Comparison of ENCODE assay signal across 11 cellular contexts in genomic region chr2:218125626-218126080, GRCh38. TPM values are rescaled to one million over a fixed set of nuclear protein-coding genes. Genes with fewer than 3 reads are reported as not detected.
DNase-seq lines count a peak whose midpoint lies in the region; ATAC-seq, FAIRE-seq and TF ChIP-seq lines count a peak whose summit lies in the region.
"Had no signal": no experiment of that assay in that cellular context is flagged by ENCODE, and none has a peak within 500 bp of the region (broad histone marks: within the 10 kb centered on the region; RNA-seq: fewer than 3 reads in every experiment).

CXCR2 (plus strand) TSS chr2:218126028; CDS start chr2:218134802, 8,774 bp downstream.

- CTCF ChIA-PET in K562 (lab: Yijun Ruan, JAX; ENCODE audit: low intra/inter-chr PET ratio) = no interaction called here

- no peak within 1 kb of the TSS for H3K4me3 ChIP-seq in GM12875 (ENCODE audit: low read depth, low read length)
- no peak within 1 kb of the TSS for H3K4me3 ChIP-seq in K562
- H3K4me3 ChIP-seq in mucosa of descending colon = no peak within 1 kb of the TSS

- no peak for TF ChIP-seq EP300 in K562 (IDR thresholded peaks at IDR 0.05; ENCODE audit: low read length)

- H3K4me2 ChIP-seq in K562 (ENCODE audit: insufficient read depth, low read length) = no peak within 1 kb of the TSS

- H4K20me1 ChIP-seq in K562 (replicated peaks; ENCODE audit: control insufficient read depth, insufficient read depth, low read length) = no peaks in the 10 kb centered on the region

- no peak for FAIRE-seq in K562 (lab: Jason Lieb, UNC)
- no peak for FAIRE-seq in GM19239 (lab: Jason Lieb, UNC)

- H3K9me3 ChIP-seq in K562 (replicated peaks; ENCODE audit: control insufficient read depth, insufficient read depth, low read depth, low read length) (no peaks in the 10 kb centered on the region), mucosa of descending colon (peaks cover 6% of the 10 kb centered on the region)

- H2AFZ ChIP-seq in K562 (ENCODE audit: low read depth, low read length) = no peak within 1 kb of the TSS

- ATAC-seq in K562 (no peak), mucosa of descending colon (peak; percentile 20), GM18870 (IDR thresholded peaks at IDR 0.05; ENCODE audit: unreplicated experiment) (no peak), GM21390 (IDR thresholded peaks at IDR 0.05; ENCODE audit: unreplicated experiment) (no peak)

- intact Hi-C loops in K562 (cut with micrococcal nuclease) (no loop called here), mucosa of descending colon (cut with DNase I, micrococcal nuclease) (no loop called here)

- no TSS peak for BruUV-seq in K562 (replicated peaks; lab: Mats Ljungman, UMichigan)

- H3K9me1 ChIP-seq in K562 (ENCODE audit: control insufficient read depth, insufficient read depth, low read length) = no peaks in the 10 kb centered on the region

- H3K27ac ChIP-seq in K562 (ENCODE audit: extremely low read depth, low read depth, low read length) = no peak within 1 kb of the TSS

- in situ Hi-C loops in KBM-7 (cut with MboI; ENCODE audit: low pct_unique_long_range_greater_than_20kb, low sequenced_read_pairs) (no loop called here), K562 (cut with MboI) (no loop called here)

- TF ChIP-seq CTCF in GM12875 (IDR thresholded peaks at IDR 0.05; ENCODE audit: borderline replicate concordance, insufficient read depth, low read depth, low read length) (0 out of 2 replicates have a peak, but pooled peaks have one; percentile 5), K562 (IDR thresholded peaks at IDR 0.05 in 2 of 3, conservative IDR thresholded peaks at IDR 0.05 in 1 of 3; ENCODE audit: insufficient read depth in 2 of 3, low read depth in 1 of 3, low read length in 3 of 3) (no peak), mucosa of descending colon (IDR thresholded peaks at IDR 0.05) (no peak)

- no peak within 1 kb of the TSS for H3K9ac ChIP-seq in K562 (ENCODE audit: insufficient read depth in 1 of 2, low read depth in 2 of 2, low read length in 2 of 2)

- POLR2A ChIA-PET in K562 (lab: Yijun Ruan, JAX) = no interaction called here

- DNase-seq in KBM-7 = peak; percentile 84
- no peak for DNase-seq in K562 (ENCODE audit: extremely low read depth in 1 of 4, low spot score in 3 of 4)
- peak in 1 of 3 donors; percentile 5 for DNase-seq in mucosa of descending colon
- no peak for DNase-seq in GM19239 (ENCODE audit: insufficient read length, low spot score)
- DNase-seq in DMS79 treated with DMSO at 0.1 percent for 48 hours (lab: John Stamatoyannopoulos, UW) = no peak
- DNase-seq: NCI-H1436, SW 1271 had no signal

- TF ChIP-seq POLR2A in K562 (conservative IDR thresholded peaks at IDR 0.05) = no peak

- TF ChIP-seq RAD21 in K562 (CRISPR knock-in tag; conservative IDR thresholded peaks at IDR 0.05 in 1 of 2, IDR thresholded peaks at IDR 0.05 in 1 of 2) = no peak

- no peaks in the 10 kb centered on the region for H3K4me1 ChIP-seq in K562 (replicated peaks in 1 of 2; ENCODE audit: control insufficient read depth in 2 of 2, insufficient read depth in 2 of 2, low read length in 2 of 2)
- no peaks in the 10 kb centered on the region for H3K4me1 ChIP-seq in mucosa of descending colon (ENCODE audit: low read depth)

- peaks cover 0 to 17% of the 10 kb centered on the region in 2 experiments; a peak in 2 of 5 replicates for H3K27me3 ChIP-seq in K562 (ENCODE audit: control insufficient read depth in 2 of 2, insufficient read depth in 2 of 2, low read length in 2 of 2)

- H3K36me3 ChIP-seq in K562 (ENCODE audit: control insufficient read depth, insufficient read depth, low read length) (no peaks in the 10 kb centered on the region), mucosa of descending colon (ENCODE audit: low read depth) (no peaks in the 10 kb centered on the region)

- WGBS in K562 (ENCODE audit: insufficient coverage, low coverage, missing lambda C conversion rate) = 2% methylated on average over 8 of the region's 8 CpGs

- H3K79me2 ChIP-seq in K562 (ENCODE audit: control insufficient read depth, insufficient read depth, low read length) = no peaks in the 10 kb centered on the region

TF ChIP-seq in K562, 482 proteins besides CTCF, POLR2A, EP300 and RAD21:
- TF ChIP-seq FOXJ2 (tag; IDR thresholded peaks at IDR 0.05) (no peak), KAT7 (CRISPR knock-in tag; IDR thresholded peaks at IDR 0.05; ENCODE audit: borderline replicate concordance) (no peak), ERF (CRISPR knock-in tag; IDR thresholded peaks at IDR 0.05) (no peak), SPI1 (IDR thresholded peaks at IDR 0.05; ENCODE audit: borderline replicate concordance, low read depth, low read length) (0 out of 2 replicates have a peak, but pooled peaks have one; percentile 20)

RNA-seq across cellular contexts. Expression of gene CXCR2, which starts in this region (rescaled TPM):
- not detected in 2 replicates for total RNA-seq in K562 (2011; cell fraction: chromatin; rRNA removed; ENCODE audit: low replicate concordance)
- not detected in 2 replicates for total RNA-seq in K562 (2011; cell fraction: nucleolus; rRNA removed)
- not detected in 2 replicates for total RNA-seq in K562 (2011; cell fraction: nucleoplasm; rRNA removed)
- total RNA-seq in K562 (2014; rRNA removed) (not detected in 2 replicates), K562 (2014; rRNA removed; fragmentation: Illumina TruSeq; extraction: Trizol) (not detected in 2 replicates), K562 (2015; rRNA removed; fragmentation: Illumina TruSeq; extraction: Trizol) (not detected in 2 replicates), K562 (2021) (not detected in 2 replicates), mucosa of descending colon (1 to 10 TPM in 1 of 3 donors, under 1 TPM in 1, not detected in 1; 0.35 to 1.1 TPM)
- polyA plus RNA-seq in K562 (2011; rRNA removed) (not detected in 2 replicates), K562 (2014; fragmentation: Illumina TruSeq; extraction: Trizol) (not detected in 2 replicates), K562 (2014; fragmentation: Nextera tagmentation; extraction: Ambion mirVana) (not detected), K562 (2014; rRNA removed) (not detected in 2 replicates)
- polyA plus RNA-seq in K562 (2011; cell fraction: cytosol; rRNA removed) = not detected in 2 replicates
- polyA plus RNA-seq in K562 (2011; cell fraction: nucleus; rRNA removed) = not detected in 2 replicates
- polyA plus RNA-seq in K562 (2012) = 0.03 TPM in 1 of 2 replicates, not detected in the other
- polyA minus RNA-seq in K562 (2011; rRNA and poly(A)+ RNA removed) = not detected in 2 replicates
- not detected in 2 replicates for polyA minus RNA-seq in K562 (2011; cell fraction: cytosol; rRNA and poly(A)+ RNA removed)
- polyA minus RNA-seq in K562 (2011; cell fraction: nucleus; rRNA and poly(A)+ RNA removed) = not detected in 2 replicates
- total RNA-seq: kidney epithelial cell had no signal
